ENCODE assay signal across 8 cellular contexts in the genomic region with DNA sequence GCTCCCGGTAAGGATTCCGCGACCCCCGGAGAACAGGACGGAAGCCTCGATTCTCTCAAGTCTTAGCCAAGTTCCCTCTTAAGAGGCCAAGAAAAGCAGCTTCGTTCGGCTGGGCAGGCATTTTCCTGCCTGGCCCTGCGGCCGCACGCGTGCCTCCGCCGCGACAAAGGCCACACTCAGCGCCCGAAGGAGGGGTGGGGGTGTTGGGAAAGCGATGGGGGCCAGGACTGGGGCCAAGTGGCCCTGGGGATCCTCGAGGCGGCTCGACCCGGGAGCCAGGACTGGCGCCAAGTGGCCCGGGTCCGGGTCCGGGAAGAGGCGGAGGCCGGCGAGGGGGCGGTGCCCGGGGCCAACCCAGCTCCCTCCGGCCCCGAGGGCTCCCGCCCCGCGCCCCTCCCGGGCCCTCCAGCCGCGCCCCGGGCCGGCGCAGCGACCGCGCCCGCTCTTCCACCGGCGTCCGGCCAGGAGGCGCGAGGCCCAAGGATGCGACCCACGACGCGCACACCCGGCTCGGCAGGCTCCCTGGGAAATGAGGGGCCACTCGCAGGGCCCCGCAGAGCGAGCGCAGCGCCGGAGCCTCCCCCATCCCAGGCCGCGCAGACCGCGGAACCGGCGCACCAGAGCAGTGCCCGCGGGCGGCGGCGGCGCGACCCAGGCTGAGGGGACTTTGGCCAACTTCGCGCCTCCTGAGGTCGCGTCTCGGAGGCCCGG. TPM values are rescaled to one million over a fixed set of nuclear protein-coding genes. Genes with fewer than 3 reads are reported as not detected.
DNase-seq lines count a peak whose midpoint lies in the region; ATAC-seq and TF ChIP-seq lines count a peak whose summit lies in the region.

No MANE protein-coding gene starts in this region.

- no peak overlapping the region for H3K27ac ChIP-seq in CD4-positive, alpha-beta memory T cell (ENCODE audit: low read depth, low read length)
- peak overlapping the region; percentile 46 to 97 (median 92) for H3K27ac ChIP-seq in esophagus squamous epithelium
- peak overlapping the region; percentile 62 for H3K27ac ChIP-seq in neuronal stem cell (replicated peaks; ENCODE audit: low read length)

- no peak for DNase-seq in CD4-positive, alpha-beta memory T cell
- DNase-seq in RKO (ENCODE audit: low spot score), result peak; percentile 35
- DNase-seq in esophagus squamous epithelium (lab: John Stamatoyannopoulos, UW), result no peak
- DNase-seq in neuronal stem cell (ENCODE audit: low spot score), result no peak
- no peak for DNase-seq in inferior parietal cortex (ENCODE audit: extremely low spot score)
- no peak for DNase-seq in SKM-1 (lab: John Stamatoyannopoulos, UW; ENCODE audit: unreplicated experiment)

- H3K14ac ChIP-seq in neuronal stem cell (ENCODE audit: low read length), result peak overlapping the region; percentile 50

- intact Hi-C loops in CD4-positive, alpha-beta memory T cell (cut with micrococcal nuclease), result no loop called here
- intact Hi-C loops in esophagus squamous epithelium (cut with DNase I), result loop anchor here (5.0 kb wide), 1 partner anchor 199 kb away; no protein-coding TSS in a partner anchor

- H3K9me3 ChIP-seq in CD4-positive, alpha-beta memory T cell (ENCODE audit: control insufficient read depth in 1 of 2, low read length in 2 of 2), result no peaks in the 10 kb centered on the region
- H3K9me3 ChIP-seq in esophagus squamous epithelium (no peaks in the 10 kb centered on the region), neuronal stem cell (replicated peaks in 1 of 2; ENCODE audit: control insufficient read depth in 2 of 2, insufficient read depth in 1 of 2, low read depth in 1 of 2, low read length in 2 of 2) (no peaks in the 10 kb centered on the region)

- H2BK12ac ChIP-seq in neuronal stem cell (ENCODE audit: low read length), result peak overlapping the region; percentile 58

- H3K23ac ChIP-seq in neuronal stem cell (ENCODE audit: low read depth, low read length, poor library complexity), result peak overlapping the region; percentile 81

- no peaks in the 10 kb centered on the region for H3K36me3 ChIP-seq in CD4-positive, alpha-beta memory T cell (ENCODE audit: insufficient read depth, low read length)
- H3K36me3 ChIP-seq in esophagus squamous epithelium (no peaks in the 10 kb centered on the region), neuronal stem cell (replicated peaks in 1 of 2; ENCODE audit: control insufficient read depth in 2 of 2, insufficient read depth in 2 of 2, low read length in 2 of 2) (peaks cover 3 to 14% of the 10 kb centered on the region in 2 donors)

- peaks cover 0 to 6% of the 10 kb centered on the region in 2 donors for H3K27me3 Mint-ChIP-seq in CD4-positive, alpha-beta memory T cell

- CTCF ChIA-PET in CD4-positive, alpha-beta memory T cell (lab: Charles Lee; ENCODE audit: partially characterized antibody), result no interaction called here

- TF ChIP-seq POLR2A in esophagus squamous epithelium (IDR thresholded peaks at IDR 0.05), result no peak

- peak overlapping the region; percentile 58 for H2BK120ac ChIP-seq in neuronal stem cell (ENCODE audit: low read depth, low read length)

- ATAC-seq in GM21619 (IDR thresholded peaks at IDR 0.05; ENCODE audit: unreplicated experiment), result peak; percentile 12
- no peak for ATAC-seq in HG02870 (IDR thresholded peaks at IDR 0.05; ENCODE audit: unreplicated experiment)

- 0% methylated on average over 7 of the region's 82 CpGs; no CpG with 5 or more reads in 1 of the 2 donors for WGBS in esophagus squamous epithelium, 2 donors
- WGBS in neuronal stem cell (ENCODE audit: extremely low coverage in 2 of 2, insufficient read length in 2 of 2, insufficient replicate concordance in 1 of 2), 2 donors, result no CpG with 5 or more reads among the region's 82 CpGs

- peak overlapping the region; percentile 94 for H3K9ac ChIP-seq in neuronal stem cell (ENCODE audit: low read depth, low read length, poor library complexity)

- no peak for TF ChIP-seq CTCF in esophagus squamous epithelium (IDR thresholded peaks at IDR 0.05)

- H3K9me3 Mint-ChIP-seq in CD4-positive, alpha-beta memory T cell, result peaks cover 0 to 1% (median 0%) of the 10 kb centered on the region in 8 donors

- H3K4me2 ChIP-seq in neuronal stem cell (ENCODE audit: insufficient read depth, low read length, poor library complexity, severe bottlenecking), result peak overlapping the region; percentile 84

- H2BK15ac ChIP-seq in neuronal stem cell (ENCODE audit: low read length), result no peak overlapping the region

- peak overlapping the region; percentile 14 for H2AFZ ChIP-seq in neuronal stem cell (ENCODE audit: low read length)

- H3K79me1 ChIP-seq in neuronal stem cell (ENCODE audit: low read depth, low read length), result peaks cover 22% of the 10 kb centered on the region

- H3K4me3 ChIP-seq in CD4-positive, alpha-beta memory T cell (ENCODE audit: low read length in 2 of 2), result no peak overlapping the region
- H3K4me3 ChIP-seq in esophagus squamous epithelium (peak overlapping the region; percentile 60 to 93 (median 68)), neuronal stem cell (ENCODE audit: low read length in 2 of 2) (peak overlapping the region; percentile 92 to 97)

- H3K4me1 ChIP-seq in CD4-positive, alpha-beta memory T cell (ENCODE audit: insufficient read depth, low read length), result peaks cover 16% of the 10 kb centered on the region
- H3K4me1 ChIP-seq in esophagus squamous epithelium (peaks cover 28 to 48% (median 36%) of the 10 kb centered on the region in 3 donors), neuronal stem cell (ENCODE audit: control insufficient read depth in 2 of 2, insufficient read depth in 1 of 2, low read depth in 1 of 2, low read length in 2 of 2) (peaks cover 24 to 25% of the 10 kb centered on the region in 2 donors)

- H3K18ac ChIP-seq in neuronal stem cell (ENCODE audit: low read length), result peak overlapping the region; percentile 98

- no peak overlapping the region for H4K91ac ChIP-seq in neuronal stem cell (ENCODE audit: low read depth, low read length, poor library complexity)

- no peak overlapping the region for H4K8ac ChIP-seq in neuronal stem cell (ENCODE audit: low read depth, low read length)

- peak overlapping the region; percentile 23 for H3K4ac ChIP-seq in neuronal stem cell (ENCODE audit: low read length)

- no peaks in the 10 kb centered on the region for H3K36me3 Mint-ChIP-seq in CD4-positive, alpha-beta memory T cell

- H2AK5ac ChIP-seq in neuronal stem cell (ENCODE audit: low read depth, low read length), result peak overlapping the region; percentile 89

- POLR2A ChIA-PET in CD4-positive, alpha-beta memory T cell (lab: Charles Lee; ENCODE audit: partially characterized antibody), result no interaction called here

- peak overlapping the region; percentile 31 to 65 (median 54) for H3K4me3 Mint-ChIP-seq in CD4-positive, alpha-beta memory T cell

- H3K27me3 ChIP-seq in CD4-positive, alpha-beta memory T cell (ENCODE audit: insufficient read depth, low read length), result no peaks in the 10 kb centered on the region
- H3K27me3 ChIP-seq in esophagus squamous epithelium (peaks cover 0 to 30% (median 0%) of the 10 kb centered on the region in 4 donors), neuronal stem cell (ENCODE audit: control insufficient read depth in 3 of 3, insufficient read depth in 3 of 3, low read depth in 1 of 3, low read length in 3 of 3) (no peaks in the 10 kb centered on the region)

- peak overlapping the region; percentile 93 for H2BK5ac ChIP-seq in neuronal stem cell (ENCODE audit: low read length)

- H3K27ac Mint-ChIP-seq in CD4-positive, alpha-beta memory T cell, result peak overlapping the region in 1 of 7 donors; percentile 7

- peaks cover 1 to 16% (median 6%) of the 10 kb centered on the region in 4 donors for H3K4me1 Mint-ChIP-seq in CD4-positive, alpha-beta memory T cell

RNA-seq across cellular contexts. Expression of a gene that starts 0.8 kb away (rescaled TPM):
- total RNA-seq in CD4-positive, alpha-beta memory T cell, result 1 to 10 TPM; 1.1 to 3.0 TPM
- polyA plus RNA-seq in CD4-positive, alpha-beta memory T cell, result under 1 TPM; 0.26 to 0.94 TPM
- total RNA-seq in esophagus squamous epithelium, result 1 to 10 TPM; 3.8 to 7.6 (median 5.7) TPM
- 18.5 TPM for polyA plus RNA-seq in neuronal stem cell (2013, experiment 1 of 2)
- polyA plus RNA-seq in neuronal stem cell (2013, experiment 2 of 2), result 18.8 TPM

RNA-seq across cellular contexts. Expression of a gene that starts 33.9 kb away (rescaled TPM):
- total RNA-seq in CD4-positive, alpha-beta memory T cell, result 10 to 100 TPM; 18.3 to 21.5 TPM
- 10 to 100 TPM; 18.4 to 33.1 TPM for polyA plus RNA-seq in CD4-positive, alpha-beta memory T cell
- 1 to 10 TPM; 1.8 to 6.2 (median 4.3) TPM for total RNA-seq in esophagus squamous epithelium
- 33.0 TPM for polyA plus RNA-seq in neuronal stem cell (2013, experiment 1 of 2)
- 33.5 TPM for polyA plus RNA-seq in neuronal stem cell (2013, experiment 2 of 2)

Comparison
In these comparisons a context has a peak if more than half of its experiments do, and no peak if none do; other contexts are left out.
1. H3K4me3 ChIP-seq: peak in esophagus squamous epithelium (4 of 4) and neuronal stem cell (2 of 2); none in CD4-positive, alpha-beta memory T cell (0 of 2).